ENCODE assay signal across 13 cellular contexts in the genomic region with DNA sequence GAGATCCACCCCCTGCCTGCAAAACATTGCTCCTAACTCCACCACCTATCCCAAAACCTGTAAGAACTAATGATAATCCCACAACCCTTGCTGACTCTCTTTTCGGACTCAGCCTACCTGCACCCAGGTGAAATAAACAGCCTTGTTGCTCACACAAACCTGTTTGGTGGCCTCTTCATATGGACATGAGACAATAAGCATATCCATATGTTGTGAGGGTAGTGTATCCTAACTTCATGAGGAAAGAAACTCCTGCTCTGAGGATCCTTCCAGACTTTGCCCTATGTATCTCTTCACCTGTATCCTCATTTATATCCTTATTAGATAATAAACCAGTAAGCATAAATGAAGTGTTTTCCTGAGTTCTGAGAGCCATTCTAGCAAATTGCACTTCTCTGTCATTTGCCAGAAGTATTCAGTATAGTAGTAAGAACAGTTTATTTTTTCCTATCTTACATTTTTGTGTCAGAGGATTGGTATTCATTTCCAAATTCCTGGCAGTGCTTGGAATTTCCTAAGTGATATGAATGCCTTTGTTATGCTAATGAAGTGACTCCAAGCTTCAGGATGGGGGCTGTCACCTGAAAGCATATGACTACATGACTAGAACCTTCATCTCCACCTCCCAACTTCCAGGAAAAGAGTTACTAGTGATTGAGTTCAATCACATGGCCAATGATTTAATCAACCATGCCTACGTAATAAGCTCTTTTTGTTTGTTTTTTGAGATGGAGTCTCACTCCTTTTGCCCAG. TPM values are rescaled to one million over a fixed set of nuclear protein-coding genes. Genes with fewer than 3 reads are reported as not detected.
A peak's percentile ranks its signal among the peaks of the same experiment; 100 is the strongest.
DNase-seq lines count a peak whose midpoint lies in the region; ATAC-seq and TF ChIP-seq lines count a peak whose summit lies in the region.
"Had no signal": no experiment of that assay in that cellular context is flagged by ENCODE, and none has a peak within 500 bp of the region (broad histone marks: within the 10 kb centered on the region; RNA-seq: fewer than 3 reads in every experiment).

No MANE protein-coding gene starts in this region.

- H3K27ac ChIP-seq in A673 (ENCODE audit: low read depth, low read length, poor library complexity, severe bottlenecking) (no peak overlapping the region), iPS-18a (ENCODE audit: low read length) (peak overlapping the region; percentile 30)
- H3K27ac ChIP-seq: BLaER1 treated with 17β-estradiol and CSF1 and Interleukin-3, amounts not matched to agents 10 nM and 100 nM had no signal

- H3K36me3 Mint-ChIP-seq in progenitor cell of endocrine pancreas (ENCODE audit: insufficient read depth), result peaks cover 5% of the 10 kb centered on the region
- peaks cover 2% of the 10 kb centered on the region for H3K36me3 Mint-ChIP-seq in activated CD4-positive, alpha-beta memory T cell treated with anti-CD3 and anti-CD28 coated beads, Interleukin-2, amount 10 ng/mL, durations not matched to agents 7 days and 5 days (ENCODE audit: low read depth)

- peaks cover 6% of the 10 kb centered on the region for H3K4me1 ChIP-seq in A673 (ENCODE audit: insufficient read depth, low read length, poor library complexity, severe bottlenecking)
- peaks cover 12% of the 10 kb centered on the region for H3K4me1 ChIP-seq in iPS-18a (ENCODE audit: control insufficient read depth, low read depth, low read length)
- H3K4me1 ChIP-seq: BLaER1 treated with 17β-estradiol and CSF1 and Interleukin-3, amounts not matched to agents 10 nM and 100 nM had no signal

- H3K9me3 ChIP-seq in A673 (ENCODE audit: low read depth, low read length, poor library complexity, severe bottlenecking), result peaks cover 4% of the 10 kb centered on the region
- no peaks in the 10 kb centered on the region for H3K9me3 ChIP-seq in iPS-18a (ENCODE audit: control insufficient read depth, low read depth, low read length)

- H3K36me3 ChIP-seq in A673 (ENCODE audit: insufficient read depth, low read length, poor library complexity, severe bottlenecking) (no peaks in the 10 kb centered on the region), iPS-18a (ENCODE audit: control insufficient read depth, low read depth, low read length) (no peaks in the 10 kb centered on the region)

- H3K4me1 Mint-ChIP-seq in progenitor cell of endocrine pancreas (ENCODE audit: low read depth), result no peaks in the 10 kb centered on the region
- no peaks in the 10 kb centered on the region for H3K4me1 Mint-ChIP-seq in activated CD4-positive, alpha-beta memory T cell treated with anti-CD3 and anti-CD28 coated beads, Interleukin-2, amount 10 ng/mL, durations not matched to agents 7 days and 5 days

- DNase-seq in A673 (ENCODE audit: low spot score) (peak; percentile 69), HPDE6-E6E7 (ENCODE audit: extremely low spot score) (peak; percentile 49), astrocyte of the hippocampus (ENCODE audit: low read depth, low spot score) (peak; percentile 93), progenitor cell of endocrine pancreas (ENCODE audit: low spot score, unreplicated experiment) (no peak), cortex of kidney (lab: John Stamatoyannopoulos, UW) (no peak)
- no peak for DNase-seq in activated CD4-positive, alpha-beta memory T cell treated with anti-CD3 and anti-CD28 coated beads, Interleukin-2, amount 10 ng/mL, durations not matched to agents 7 days and 5 days
- DNase-seq: NCI-H2171 treated with DMSO at 0.1 percent for 48 hours; stimulated activated naive CD8-positive, alpha-beta T cell treated with anti-CD3 and anti-CD28 coated beads, Interleukin-15, Interleukin-2, amounts not matched to agents 100 U/mL and 50 U/mL, for 24 hours; T-helper 2 cell had no signal

- TF ChIP-seq CTCF in A673 (conservative IDR thresholded peaks at IDR 0.05; ENCODE audit: low read depth, low read length) (no peak), progenitor cell of endocrine pancreas (IDR thresholded peaks at IDR 0.05; ENCODE audit: unreplicated experiment) (no peak)

- peaks cover 19% of the 10 kb centered on the region for H3K9me3 Mint-ChIP-seq in progenitor cell of endocrine pancreas (ENCODE audit: low read depth)
- peaks cover 8% of the 10 kb centered on the region for H3K9me3 Mint-ChIP-seq in activated CD4-positive, alpha-beta memory T cell treated with anti-CD3 and anti-CD28 coated beads, Interleukin-2, amount 10 ng/mL, durations not matched to agents 7 days and 5 days

- no peak overlapping the region for H3K4me3 Mint-ChIP-seq in progenitor cell of endocrine pancreas (ENCODE audit: low read depth)
- no peak overlapping the region for H3K4me3 Mint-ChIP-seq in activated CD4-positive, alpha-beta memory T cell treated with anti-CD3 and anti-CD28 coated beads, Interleukin-2, amount 10 ng/mL, durations not matched to agents 7 days and 5 days
- H3K4me3 Mint-ChIP-seq: activated T-helper 1 cell treated with anti-CD3 and anti-CD28 coated beads, Interleukin-12 subunit alpha, Interleukin-12 subunit beta, Interleukin-2, Interleukin-4 antibody, amounts not matched to agents 30 ng/mL and 10 ng/mL and 1 ng/mL, durations not matched to agents 14 hours and 24 hours and 36 hours had no signal

- BruUV-seq in A673 (replicated peaks; lab: Mats Ljungman, UMichigan), result no TSS peak

- intact Hi-C loops in A673 (cut with micrococcal nuclease; ENCODE audit: unreplicated experiment), result no loop called here

- CTCF ChIA-PET in A673 (lab: Charles Lee), result interaction anchor here (0.6 kb wide), 1 partner anchor 41 kb away, joined by 12 read pairs; no protein-coding TSS in a partner anchor
- CTCF ChIA-PET in activated CD4-positive, alpha-beta memory T cell treated with anti-CD3 and anti-CD28 coated beads, Interleukin-2, amount 10 ng/mL, durations not matched to agents 7 days and 5 days (lab: Charles Lee), result no interaction called here

- no peaks in the 10 kb centered on the region for H3K27me3 Mint-ChIP-seq in progenitor cell of endocrine pancreas
- H3K27me3 Mint-ChIP-seq in activated CD4-positive, alpha-beta memory T cell treated with anti-CD3 and anti-CD28 coated beads, Interleukin-2, amount 10 ng/mL, durations not matched to agents 7 days and 5 days, result no peaks in the 10 kb centered on the region

- no peaks in the 10 kb centered on the region for H3K27me3 ChIP-seq in A673 (replicated peaks; ENCODE audit: insufficient read depth, low read depth, low read length, poor library complexity)
- H3K27me3 ChIP-seq in iPS-18a (ENCODE audit: control insufficient read depth, insufficient read depth, low read length), result no peaks in the 10 kb centered on the region
- H3K27me3 ChIP-seq: BLaER1 treated with 17β-estradiol and CSF1 and Interleukin-3, amounts not matched to agents 10 nM and 100 nM had no signal

- H3K27ac Mint-ChIP-seq in progenitor cell of endocrine pancreas, result no peak overlapping the region
- no peak overlapping the region for H3K27ac Mint-ChIP-seq in activated CD4-positive, alpha-beta memory T cell treated with anti-CD3 and anti-CD28 coated beads, Interleukin-2, amount 10 ng/mL, durations not matched to agents 7 days and 5 days
- H3K27ac Mint-ChIP-seq: activated T-helper 1 cell treated with anti-CD3 and anti-CD28 coated beads, Interleukin-12 subunit alpha, Interleukin-12 subunit beta, Interleukin-2, Interleukin-4 antibody, amounts not matched to agents 30 ng/mL and 10 ng/mL and 1 ng/mL, durations not matched to agents 14 hours and 24 hours and 36 hours had no signal

- POLR2A ChIA-PET in A673 (lab: Charles Lee; ENCODE audit: low non-redundant PET), result no interaction called here
- POLR2A ChIA-PET in activated CD4-positive, alpha-beta memory T cell treated with anti-CD3 and anti-CD28 coated beads, Interleukin-2, amount 10 ng/mL, durations not matched to agents 7 days and 5 days (lab: Charles Lee), result no interaction called here

- no peak for ATAC-seq in HG03159 (IDR thresholded peaks at IDR 0.05; ENCODE audit: unreplicated experiment)
- ATAC-seq: stimulated activated naive CD8-positive, alpha-beta T cell treated with anti-CD3 and anti-CD28 coated beads, Interleukin-15, Interleukin-2, amounts not matched to agents 100 U/mL and 50 U/mL, for 24 hours had no signal

- no peak overlapping the region for H3K9ac ChIP-seq in iPS-18a (ENCODE audit: low read length)
- H3K9ac ChIP-seq: BLaER1 treated with 17β-estradiol and CSF1 and Interleukin-3, amounts not matched to agents 10 nM and 100 nM had no signal

- H3K4me3 ChIP-seq in A673 (ENCODE audit: low read depth, low read length, poor library complexity, severe bottlenecking) (no peak overlapping the region), iPS-18a (ENCODE audit: low read length) (peak overlapping the region; percentile 32)
- H3K4me3 ChIP-seq: BLaER1 treated with 17β-estradiol and CSF1 and Interleukin-3, amounts not matched to agents 10 nM and 100 nM had no signal

RNA-seq across cellular contexts. Expression of gene TTBK2, which starts 30.2 kb away (rescaled TPM):
- total RNA-seq in A673 (2021) (14.9 and 15.8 TPM in 2 replicates), progenitor cell of endocrine pancreas (18.6 and 19.5 TPM in 2 replicates)
- total RNA-seq in activated CD4-positive, alpha-beta memory T cell treated with anti-CD3 and anti-CD28 coated beads, Interleukin-2, amount 10 ng/mL, durations not matched to agents 7 days and 5 days, result 10 to 100 TPM; 14.6 to 18.6 TPM

Comparison
In these comparisons a context has a peak if more than half of its experiments do, and no peak if none do; other contexts are left out.
1. DNase-seq: peak in A673 (single experiment), HPDE6-E6E7 (single experiment) and astrocyte of the hippocampus (single experiment); none in progenitor cell of endocrine pancreas (single experiment), cortex of kidney (single experiment) and activated CD4-positive, alpha-beta memory T cell treated with anti-CD3 and anti-CD28 coated beads, Interleukin-2, amount 10 ng/mL, durations not matched to agents 7 days and 5 days (single experiment).